Comparison of ENCODE assay signal across 19 cellular contexts in genomic region chr13:114004416-114005205, GRCh38. TPM values are rescaled to one million over a fixed set of nuclear protein-coding genes. Genes with fewer than 3 reads are reported as not detected.
A peak's percentile ranks its signal among the peaks of the same experiment; 100 is the strongest.
DNase-seq lines count a peak whose midpoint lies in the region; ATAC-seq and TF ChIP-seq lines count a peak whose summit lies in the region.
"Had no signal": no experiment of that assay in that cellular context is flagged by ENCODE, and none has a peak within 500 bp of the region (broad histone marks: within the 10 kb centered on the region; RNA-seq: fewer than 3 reads in every experiment).

No MANE protein-coding gene starts in this region.

- H2AFZ ChIP-seq in mesenchymal stem cell (ENCODE audit: low read depth, low read length) = no peak overlapping the region
- H2AFZ ChIP-seq: GM23338 had no signal

- no peak overlapping the region for H3K14ac ChIP-seq in mesenchymal stem cell (ENCODE audit: low read length in 2 of 2)

- peak overlapping the region; percentile 70 for H4K91ac ChIP-seq in mesenchymal stem cell (ENCODE audit: low read length)

- peak; percentile 37 for DNase-seq in natural killer cell treated with Interleukin-12 subunit alpha and Interleukin-12 subunit beta and Interleukin-15 and Interleukin-18, amount 100 ng/mL, for 72 hours (ENCODE audit: low spot score)
- DNase-seq in natural killer cell = no peak
- DNase-seq in choroid plexus epithelial cell (ENCODE audit: low read depth) = peak; percentile 92
- DNase-seq in mesenchymal stem cell = peak; percentile 72
- no peak for DNase-seq in upper lobe of right lung
- DNase-seq in SKM-1 treated with dmso at 0.1 percent for 144 hours (lab: John Stamatoyannopoulos, UW; ENCODE audit: unreplicated experiment) = no peak
- DNase-seq in activated CD8-positive, alpha-beta memory T cell treated with anti-CD3 and anti-CD28 coated beads, Interleukin-2, amount 50 U/mL, for 4 hours = no peak
- DNase-seq in caudate nucleus (lab: John Stamatoyannopoulos, UW) = no peak
- DNase-seq: activated CD8-positive, alpha-beta T cell treated with anti-CD3 and anti-CD28 coated beads, Interleukin-2, amount 10 ng/mL, durations not matched to agents 7 days and 5 days; amygdala; GF-D8; immature natural killer cell; NCI-H2171 treated with DMSO at 0.1 percent for 48 hours; stimulated activated CD4-positive, alpha-beta T cell treated with anti-CD3 and anti-CD28 coated beads, Interleukin-4, amount 100 ng/mL, for 24 hours; substantia nigra had no signal

- H3K9me3 ChIP-seq in mesenchymal stem cell (ENCODE audit: control insufficient read depth, low read length) (no peaks in the 10 kb centered on the region), upper lobe of right lung (no peaks in the 10 kb centered on the region)
- H3K9me3 ChIP-seq: ovary had no signal

- no peak overlapping the region for H2BK5ac ChIP-seq in mesenchymal stem cell (ENCODE audit: low read depth, low read length, poor library complexity, severe bottlenecking)

- H3K36me3 ChIP-seq in mesenchymal stem cell (ENCODE audit: control insufficient read depth in 1 of 2, insufficient read depth in 2 of 2, low read depth in 1 of 2, low read length in 2 of 2) (peaks cover 63 to 66% of the 10 kb centered on the region in 2 experiments), upper lobe of right lung (peaks cover 8% of the 10 kb centered on the region)
- H3K36me3 ChIP-seq: ovary had no signal

- H3K36me3 Mint-ChIP-seq in natural killer cell treated with Interleukin-12 subunit alpha and Interleukin-12 subunit beta and Interleukin-15 and Interleukin-18, amount 100 ng/mL, for 72 hours = no peaks in the 10 kb centered on the region
- H3K36me3 Mint-ChIP-seq in natural killer cell = no peaks in the 10 kb centered on the region

- no peak overlapping the region for H3K4me2 ChIP-seq in mesenchymal stem cell (ENCODE audit: low read length, poor library complexity, severe bottlenecking)
- H3K4me2 ChIP-seq: GM23338, KMS-11 had no signal

- no peak overlapping the region for H3K23ac ChIP-seq in mesenchymal stem cell (ENCODE audit: low read length in 2 of 2)

- H3K27me3 ChIP-seq in mesenchymal stem cell (ENCODE audit: control insufficient read depth in 1 of 2, insufficient read depth in 1 of 2, low read length in 2 of 2) (no peaks in the 10 kb centered on the region), upper lobe of right lung (no peaks in the 10 kb centered on the region)
- H3K27me3 ChIP-seq: ovary had no signal

- no peak overlapping the region for H2BK15ac ChIP-seq in mesenchymal stem cell (ENCODE audit: low read depth, poor library complexity, severe bottlenecking)

- WGBS in mesenchymal stem cell = 81% methylated on average over 40 of the region's 41 CpGs

- peak overlapping the region; percentile 13 for H3K27ac ChIP-seq in mesenchymal stem cell (ENCODE audit: low read length, poor library complexity, severe bottlenecking)
- H3K27ac ChIP-seq in upper lobe of right lung = no peak overlapping the region
- no peak overlapping the region for H3K27ac ChIP-seq in caudate nucleus (ENCODE audit: low read depth, low read length)
- H3K27ac ChIP-seq: KMS-11, ovary, SK-N-MC had no signal

- peak overlapping the region; percentile 59 for H4K8ac ChIP-seq in mesenchymal stem cell (ENCODE audit: low read length)

- TF ChIP-seq CTCF in natural killer cell (IDR thresholded peaks at IDR 0.05) (no peak), choroid plexus epithelial cell (conservative IDR thresholded peaks at IDR 0.05; ENCODE audit: low read depth, low read length) (no peak), upper lobe of right lung (IDR thresholded peaks at IDR 0.05) (no peak)

- no peak overlapping the region for H2AK5ac ChIP-seq in mesenchymal stem cell (ENCODE audit: low read length, severe bottlenecking)

- H3K9me3 Mint-ChIP-seq in natural killer cell treated with Interleukin-12 subunit alpha and Interleukin-12 subunit beta and Interleukin-15 and Interleukin-18, amount 100 ng/mL, for 72 hours = no peaks in the 10 kb centered on the region
- no peaks in the 10 kb centered on the region for H3K9me3 Mint-ChIP-seq in natural killer cell
- H3K9me3 Mint-ChIP-seq: GM23338 had no signal

- H3K9ac ChIP-seq in mesenchymal stem cell (ENCODE audit: low read length) = peak overlapping the region; percentile 33
- H3K9ac ChIP-seq: KMS-11 had no signal

- H2BK120ac ChIP-seq in mesenchymal stem cell (ENCODE audit: low read depth, low read length) = no peak overlapping the region

- H3K4me1 Mint-ChIP-seq in natural killer cell treated with Interleukin-12 subunit alpha and Interleukin-12 subunit beta and Interleukin-15 and Interleukin-18, amount 100 ng/mL, for 72 hours (ENCODE audit: low read depth in 2 of 2) = peaks cover 6 to 7% of the 10 kb centered on the region in 2 donors
- peaks cover 0 to 8% of the 10 kb centered on the region in 2 donors for H3K4me1 Mint-ChIP-seq in natural killer cell
- H3K4me1 Mint-ChIP-seq: GM23338 had no signal

- no peak for ATAC-seq in natural killer cell treated with Interleukin-12 subunit alpha and Interleukin-12 subunit beta and Interleukin-15 and Interleukin-18, amount 100 ng/mL, for 72 hours
- ATAC-seq in natural killer cell (no peak), upper lobe of right lung (peak; percentile 4)
- ATAC-seq: activated CD8-positive, alpha-beta T cell treated with anti-CD3 and anti-CD28 coated beads, Interleukin-2, amount 10 ng/mL, durations not matched to agents 7 days and 5 days; GM23338 had no signal

- no peak overlapping the region for H3K4ac ChIP-seq in mesenchymal stem cell (ENCODE audit: low read depth in 1 of 2, low read length in 2 of 2)

- no peaks in the 10 kb centered on the region for H3K27me3 Mint-ChIP-seq in natural killer cell treated with Interleukin-12 subunit alpha and Interleukin-12 subunit beta and Interleukin-15 and Interleukin-18, amount 100 ng/mL, for 72 hours
- H3K27me3 Mint-ChIP-seq in natural killer cell (ENCODE audit: low read depth in 2 of 2) = no peaks in the 10 kb centered on the region

- H3K4me3 ChIP-seq in choroid plexus epithelial cell (ENCODE audit: low read depth, low read length) = no peak overlapping the region
- H3K4me3 ChIP-seq in mesenchymal stem cell (ENCODE audit: insufficient read depth in 1 of 2, low read depth in 1 of 2, low read length in 2 of 2) = no peak overlapping the region
- H3K4me3 ChIP-seq in upper lobe of right lung = no peak overlapping the region
- H3K4me3 ChIP-seq: GM23338, ovary, SK-N-MC had no signal

- intact Hi-C loops in natural killer cell (cut with micrococcal nuclease) = no loop called here
- intact Hi-C loops in upper lobe of right lung (cut with DNase I) = no loop called here

- H3K4me3 Mint-ChIP-seq in natural killer cell treated with Interleukin-12 subunit alpha and Interleukin-12 subunit beta and Interleukin-15 and Interleukin-18, amount 100 ng/mL, for 72 hours = no peak overlapping the region
- H3K4me3 Mint-ChIP-seq in natural killer cell = no peak overlapping the region
- H3K4me3 Mint-ChIP-seq: activated CD8-positive, alpha-beta T cell treated with anti-CD3 and anti-CD28 coated beads, Interleukin-2, amount 10 ng/mL, durations not matched to agents 7 days and 5 days; GM23338; immature natural killer cell had no signal

- peak overlapping the region in 1 of 2 donors; percentile 17 for H3K27ac Mint-ChIP-seq in natural killer cell treated with Interleukin-12 subunit alpha and Interleukin-12 subunit beta and Interleukin-15 and Interleukin-18, amount 100 ng/mL, for 72 hours
- peak overlapping the region in 1 of 2 donors; percentile 79 for H3K27ac Mint-ChIP-seq in natural killer cell
- H3K27ac Mint-ChIP-seq: activated CD8-positive, alpha-beta T cell treated with anti-CD3 and anti-CD28 coated beads, Interleukin-2, amount 10 ng/mL, durations not matched to agents 7 days and 5 days; GM23338 had no signal

- H3K4me1 ChIP-seq in mesenchymal stem cell (ENCODE audit: control insufficient read depth, insufficient read depth, low read depth, low read length) = peaks cover 17% of the 10 kb centered on the region
- no peaks in the 10 kb centered on the region for H3K4me1 ChIP-seq in upper lobe of right lung

- H3K79me1 ChIP-seq in mesenchymal stem cell (replicated peaks; ENCODE audit: low read length, poor library complexity, severe bottlenecking) = peaks cover 27% of the 10 kb centered on the region

- no peak overlapping the region for H3K18ac ChIP-seq in mesenchymal stem cell (ENCODE audit: low read depth in 1 of 2, low read length in 2 of 2)

- no peak overlapping the region for H2BK12ac ChIP-seq in mesenchymal stem cell (ENCODE audit: low read length in 2 of 2)

RNA-seq across cellular contexts. Expression of gene C13orf46, which starts 30.7 kb away (rescaled TPM):
- 1 to 10 TPM in 1 of 2 donors, under 1 TPM in 1; 0.64 to 1.4 TPM for total RNA-seq in natural killer cell treated with Interleukin-12 subunit alpha and Interleukin-12 subunit beta and Interleukin-15 and Interleukin-18, amount 100 ng/mL, for 72 hours
- total RNA-seq in natural killer cell = 10 to 100 TPM; 21.1 to 23.9 (median 23.5) TPM
- polyA plus RNA-seq in mesenchymal stem cell (2013, experiment 1 of 2) = 0.43 TPM
- 0.45 TPM for polyA plus RNA-seq in mesenchymal stem cell (2013, experiment 2 of 2)
- 21.2 TPM for total RNA-seq in upper lobe of right lung

Comparison
In these comparisons a context has a peak if more than half of its experiments do, and no peak if none do; other contexts are left out.
1. DNase-seq: peak in natural killer cell treated with Interleukin-12 subunit alpha and Interleukin-12 subunit beta and Interleukin-15 and Interleukin-18, amount 100 ng/mL, for 72 hours (single experiment), choroid plexus epithelial cell (single experiment) and mesenchymal stem cell (single experiment); none in natural killer cell (single experiment), upper lobe of right lung (single experiment), SKM-1 treated with dmso at 0.1 percent for 144 hours (single experiment), activated CD8-positive, alpha-beta memory T cell treated with anti-CD3 and anti-CD28 coated beads, Interleukin-2, amount 50 U/mL, for 4 hours (single experiment) and caudate nucleus (0 of 61).